Comparison of ENCODE assay signal across 21 cellular contexts in the genomic region with DNA sequence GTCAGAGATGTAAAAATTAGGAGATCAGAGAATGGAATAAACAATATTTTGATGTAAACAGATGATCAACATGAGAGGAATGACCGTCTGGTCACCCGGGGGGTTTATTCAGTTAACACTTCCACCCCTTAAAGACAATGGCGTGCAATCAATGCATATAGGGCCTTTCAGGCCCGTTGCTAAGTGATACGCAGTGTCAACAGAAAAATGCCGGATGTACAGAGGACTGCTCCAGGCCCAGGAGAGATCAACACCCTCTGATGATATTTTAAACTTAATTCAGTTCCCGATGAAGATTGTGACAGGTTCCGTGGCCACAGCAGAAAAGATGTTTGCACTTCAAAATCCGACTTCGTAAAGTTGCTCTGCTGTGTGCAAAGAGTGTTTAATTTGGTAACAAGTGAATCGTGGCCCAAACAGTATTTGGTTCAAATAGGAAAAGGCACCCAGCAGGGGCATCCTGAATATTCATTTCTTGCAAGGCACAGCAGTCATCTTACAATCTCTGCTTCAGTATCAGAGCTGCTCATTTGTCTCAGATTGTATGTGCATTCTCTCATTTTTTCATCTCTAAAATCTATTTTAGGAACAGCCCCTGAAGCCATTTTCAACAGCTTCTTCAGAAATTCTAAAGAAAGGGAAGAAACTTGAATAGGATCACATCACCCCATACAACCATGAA.
DNase-seq lines count a peak whose midpoint lies in the region; ATAC-seq lines count a peak whose summit lies in the region.
"Had no signal": no experiment of that assay in that cellular context is flagged by ENCODE, and none has a peak within 500 bp of the region (broad histone marks: within the 10 kb centered on the region; RNA-seq: fewer than 3 reads in every experiment).

No MANE protein-coding gene starts in this region.

- no peaks in the 10 kb centered on the region for H3K9me3 Mint-ChIP-seq in activated CD8-positive, alpha-beta memory T cell treated with anti-CD3 and anti-CD28 coated beads, Interleukin-2, amount 10 ng/mL, durations not matched to agents 7 days and 5 days (ENCODE audit: low read depth)
- H3K9me3 Mint-ChIP-seq: activated naive CD4-positive, alpha-beta T cell treated with anti-CD3 and anti-CD28 coated beads for 36 hours; central memory CD8-positive, alpha-beta T cell had no signal

- H3K9ac ChIP-seq in neuronal stem cell (ENCODE audit: low read depth, low read length, poor library complexity) = no peak overlapping the region
- H3K9ac ChIP-seq: BLaER1 treated with 17β-estradiol and CSF1 and Interleukin-3, amounts not matched to agents 10 nM and 100 nM had no signal

- peaks cover 50% of the 10 kb centered on the region for H3K4me1 Mint-ChIP-seq in activated CD8-positive, alpha-beta memory T cell treated with anti-CD3 and anti-CD28 coated beads, Interleukin-2, amount 10 ng/mL, durations not matched to agents 7 days and 5 days
- H3K4me1 Mint-ChIP-seq: central memory CD8-positive, alpha-beta T cell; IgD-negative memory B cell had no signal

- no peak overlapping the region for H3K4ac ChIP-seq in neuronal stem cell (ENCODE audit: low read length)

- no peak overlapping the region for H2BK120ac ChIP-seq in neuronal stem cell (ENCODE audit: low read depth, low read length)

- no peak overlapping the region for H2BK12ac ChIP-seq in neuronal stem cell (ENCODE audit: low read length)

- H2BK5ac ChIP-seq in neuronal stem cell (ENCODE audit: low read length) = no peak overlapping the region

- H3K36me3 ChIP-seq in ectodermal cell (ENCODE audit: control insufficient read depth, insufficient read depth, low read length) (no peaks in the 10 kb centered on the region), neuronal stem cell (replicated peaks in 1 of 2; ENCODE audit: control insufficient read depth in 2 of 2, insufficient read depth in 2 of 2, low read length in 2 of 2) (no peaks in the 10 kb centered on the region)
- H3K36me3 ChIP-seq: ascending aorta; BLaER1 treated with 17β-estradiol and CSF1 and Interleukin-3, amounts not matched to agents 10 nM and 100 nM; pancreas; right lobe of liver had no signal

- H3K27ac Mint-ChIP-seq in activated CD8-positive, alpha-beta memory T cell treated with anti-CD3 and anti-CD28 coated beads, Interleukin-2, amount 10 ng/mL, durations not matched to agents 7 days and 5 days = peak overlapping the region; percentile 34
- H3K27ac Mint-ChIP-seq: activated naive CD4-positive, alpha-beta T cell treated with anti-CD3 and anti-CD28 coated beads for 36 hours; IgD-negative memory B cell had no signal

- H3K27ac ChIP-seq in ectodermal cell (ENCODE audit: insufficient read depth, low read depth, low read length, poor library complexity, severe bottlenecking) (peak overlapping the region; percentile 68), neuronal stem cell (replicated peaks; ENCODE audit: low read length) (no peak overlapping the region)
- H3K27ac ChIP-seq: ascending aorta; BLaER1 treated with 17β-estradiol and CSF1 and Interleukin-3, amounts not matched to agents 10 nM and 100 nM; HL-60; pancreas; right lobe of liver; testis had no signal

- no peak overlapping the region for H3K18ac ChIP-seq in neuronal stem cell (ENCODE audit: low read length)

- WGBS in ectodermal cell, 2 experiments = 49 to 61% methylated on average over 11 of the region's 11 CpGs
- WGBS in neuronal stem cell (ENCODE audit: extremely low coverage in 2 of 2, insufficient read length in 2 of 2, insufficient replicate concordance in 1 of 2), 2 donors = no CpG with 5 or more reads among the region's 11 CpGs

- H3K27me3 Mint-ChIP-seq in activated CD8-positive, alpha-beta memory T cell treated with anti-CD3 and anti-CD28 coated beads, Interleukin-2, amount 10 ng/mL, durations not matched to agents 7 days and 5 days = peaks cover 7% of the 10 kb centered on the region
- H3K27me3 Mint-ChIP-seq: central memory CD8-positive, alpha-beta T cell had no signal

- H4K8ac ChIP-seq in neuronal stem cell (ENCODE audit: low read depth, low read length) = no peak overlapping the region

- H3K4me3 Mint-ChIP-seq in activated CD8-positive, alpha-beta memory T cell treated with anti-CD3 and anti-CD28 coated beads, Interleukin-2, amount 10 ng/mL, durations not matched to agents 7 days and 5 days = no peak overlapping the region
- H3K4me3 Mint-ChIP-seq: activated naive CD4-positive, alpha-beta T cell treated with anti-CD3 and anti-CD28 coated beads for 36 hours; central memory CD8-positive, alpha-beta T cell; IgD-negative memory B cell had no signal

- H2AK5ac ChIP-seq in neuronal stem cell (ENCODE audit: low read depth, low read length) = no peak overlapping the region

- H3K36me3 Mint-ChIP-seq in activated CD8-positive, alpha-beta memory T cell treated with anti-CD3 and anti-CD28 coated beads, Interleukin-2, amount 10 ng/mL, durations not matched to agents 7 days and 5 days = peaks cover 4% of the 10 kb centered on the region

- no peaks in the 10 kb centered on the region for H3K27me3 ChIP-seq in ectodermal cell (ENCODE audit: control insufficient read depth, insufficient read depth, low read length, poor library complexity, severe bottlenecking)
- H3K27me3 ChIP-seq in neuronal stem cell (ENCODE audit: control insufficient read depth in 3 of 3, insufficient read depth in 3 of 3, low read depth in 1 of 3, low read length in 3 of 3) = no peaks in the 10 kb centered on the region
- H3K27me3 ChIP-seq: ascending aorta; BLaER1 treated with 17β-estradiol and CSF1 and Interleukin-3, amounts not matched to agents 10 nM and 100 nM; pancreas; right lobe of liver; testis had no signal

- no peak for DNase-seq in activated CD8-positive, alpha-beta memory T cell treated with anti-CD3 and anti-CD28 coated beads, Interleukin-2, amount 10 ng/mL, durations not matched to agents 7 days and 5 days
- no peak for DNase-seq in activated CD8-positive, alpha-beta memory T cell treated with anti-CD3 and anti-CD28 coated beads, Interleukin-2, amount 50 U/mL, for 48 hours
- DNase-seq in NCI-H345 (lab: John Stamatoyannopoulos, UW) = peak; percentile 53
- no peak for DNase-seq in neuronal stem cell (ENCODE audit: low spot score)
- no peak for DNase-seq in NCI-H2107 treated with DMSO at 0.1 percent for 48 hours (lab: John Stamatoyannopoulos, UW; ENCODE audit: unreplicated experiment)
- DNase-seq: ACHN, kidney glomerular epithelial cell, NCI-H187, NCI-H226, pancreas, right lobe of liver, testis had no signal

- no peak overlapping the region for H3K4me3 ChIP-seq in ectodermal cell (ENCODE audit: insufficient read depth, low read depth, low read length)
- H3K4me3 ChIP-seq in neuronal stem cell (ENCODE audit: low read length in 2 of 2) = peak overlapping the region in 1 of 2 donors; percentile 20
- H3K4me3 ChIP-seq: ascending aorta; BLaER1 treated with 17β-estradiol and CSF1 and Interleukin-3, amounts not matched to agents 10 nM and 100 nM; pancreas; right lobe of liver; testis had no signal

- H3K79me1 ChIP-seq in neuronal stem cell (ENCODE audit: low read depth, low read length) = no peaks in the 10 kb centered on the region

- no peak overlapping the region for H3K23ac ChIP-seq in neuronal stem cell (ENCODE audit: low read depth, low read length, poor library complexity)

- H3K14ac ChIP-seq in neuronal stem cell (ENCODE audit: low read length) = no peak overlapping the region

- no peak for ATAC-seq in activated CD8-positive, alpha-beta memory T cell treated with anti-CD3 and anti-CD28 coated beads, Interleukin-2, amount 10 ng/mL, durations not matched to agents 7 days and 5 days
- ATAC-seq in GM18861 (IDR thresholded peaks at IDR 0.05; ENCODE audit: unreplicated experiment) = no peak
- no peak for ATAC-seq in GM19452 (IDR thresholded peaks at IDR 0.05; ENCODE audit: unreplicated experiment)
- ATAC-seq: pancreas, right lobe of liver had no signal

- H3K4me1 ChIP-seq in ectodermal cell (ENCODE audit: control insufficient read depth, insufficient read depth, low read length) = peaks cover 43% of the 10 kb centered on the region
- H3K4me1 ChIP-seq in neuronal stem cell (ENCODE audit: control insufficient read depth in 2 of 2, insufficient read depth in 1 of 2, low read depth in 1 of 2, low read length in 2 of 2) = peaks cover 14 to 64% of the 10 kb centered on the region in 2 donors
- H3K4me1 ChIP-seq: ascending aorta; BLaER1 treated with 17β-estradiol and CSF1 and Interleukin-3, amounts not matched to agents 10 nM and 100 nM; pancreas; testis had no signal

- H4K91ac ChIP-seq in neuronal stem cell (ENCODE audit: low read depth, low read length, poor library complexity) = no peak overlapping the region

- CTCF ChIA-PET in activated CD8-positive, alpha-beta memory T cell treated with anti-CD3 and anti-CD28 coated beads, Interleukin-2, amount 10 ng/mL, durations not matched to agents 7 days and 5 days (lab: Charles Lee) = interaction anchor here (2.3 kb wide), 1 partner anchor 159 kb away, joined by 6 read pairs; no protein-coding TSS in a partner anchor

- peak overlapping the region; percentile 32 for H2AFZ ChIP-seq in neuronal stem cell (ENCODE audit: low read length)

- H3K9me3 ChIP-seq in ectodermal cell (ENCODE audit: control insufficient read depth, low read length) (no peaks in the 10 kb centered on the region), neuronal stem cell (replicated peaks in 1 of 2; ENCODE audit: control insufficient read depth in 2 of 2, insufficient read depth in 1 of 2, low read depth in 1 of 2, low read length in 2 of 2) (no peaks in the 10 kb centered on the region)
- H3K9me3 ChIP-seq: ascending aorta, pancreas, right lobe of liver, testis had no signal

- no peak overlapping the region for H2BK15ac ChIP-seq in neuronal stem cell (ENCODE audit: low read length)

- no peak overlapping the region for H3K4me2 ChIP-seq in neuronal stem cell (ENCODE audit: insufficient read depth, low read length, poor library complexity, severe bottlenecking)
- H3K4me2 ChIP-seq: BLaER1 treated with 17β-estradiol and CSF1 and Interleukin-3, amounts not matched to agents 10 nM and 100 nM had no signal
